ENCODE assay signal across 8 cellular contexts in the genomic region with DNA sequence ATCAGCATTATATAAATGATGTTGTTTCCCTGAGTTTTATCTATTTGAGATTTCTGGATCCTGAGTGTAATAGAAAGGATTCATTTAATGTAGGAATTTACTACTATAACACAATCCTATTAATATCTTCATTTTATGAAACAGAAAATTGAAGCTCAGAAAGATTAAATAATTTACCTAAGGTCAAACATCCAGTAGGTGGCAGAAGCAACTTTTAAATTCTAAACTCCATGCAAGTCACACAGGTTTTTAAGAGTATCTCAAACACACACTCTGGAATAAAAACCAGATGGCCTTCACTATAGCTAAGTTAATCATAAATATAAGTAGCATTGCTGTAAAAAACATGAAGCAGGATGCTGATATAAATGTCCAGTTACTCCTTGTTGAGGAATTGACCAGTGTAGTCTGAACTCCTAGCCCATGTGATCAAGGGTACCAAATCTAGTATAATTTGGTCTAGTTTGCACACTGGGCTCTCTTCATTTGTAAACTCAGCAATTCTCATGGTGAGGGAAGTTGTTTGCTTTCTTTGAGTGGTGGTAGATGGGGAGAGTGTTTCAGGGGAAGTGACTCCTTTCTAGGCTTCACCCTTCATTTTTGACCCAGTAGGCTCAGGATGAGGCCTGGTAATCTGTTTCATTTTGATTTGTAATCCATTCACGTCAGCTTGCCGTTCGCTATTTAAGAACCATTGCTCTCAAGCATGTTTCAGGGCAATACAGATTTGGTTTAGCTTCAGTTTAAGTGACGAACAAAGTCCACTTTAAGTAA. TPM values are rescaled to one million over a fixed set of nuclear protein-coding genes. Genes with fewer than 3 reads are reported as not detected.
DNase-seq lines count a peak whose midpoint lies in the region; TF ChIP-seq lines count a peak whose summit lies in the region.

No MANE protein-coding gene starts in this region.

- H3K9me3 ChIP-seq in adipocyte (ENCODE audit: control insufficient read depth, low read length) (no peaks in the 10 kb centered on the region), tibial nerve (no peaks in the 10 kb centered on the region)

- WGBS in tibial nerve, 2 donors = 76 to 79% methylated on average over 4 of the region's 4 CpGs

- H3K9me3 Mint-ChIP-seq in CD14-positive monocyte = no peaks in the 10 kb centered on the region
- H3K9me3 Mint-ChIP-seq in activated naive CD8-positive, alpha-beta T cell treated with anti-CD3 and anti-CD28 coated beads for 36 hours = no peaks in the 10 kb centered on the region

- no peaks in the 10 kb centered on the region for H3K36me3 Mint-ChIP-seq in CD14-positive monocyte
- no peaks in the 10 kb centered on the region for H3K36me3 Mint-ChIP-seq in activated naive CD8-positive, alpha-beta T cell treated with anti-CD3 and anti-CD28 coated beads for 36 hours

- peak overlapping the region; percentile 65 for H3K9ac ChIP-seq in adipocyte (ENCODE audit: low read length)

- H3K4me1 ChIP-seq in adipocyte (ENCODE audit: control insufficient read depth, insufficient read depth, low read length) (peaks cover 17% of the 10 kb centered on the region), tibial nerve (peaks cover 0 to 16% (median 5%) of the 10 kb centered on the region in 4 donors)

- no peak for TF ChIP-seq POLR2A in tibial nerve (IDR thresholded peaks at IDR 0.05)

- no peak overlapping the region for H3K27ac Mint-ChIP-seq in CD14-positive monocyte
- no peak overlapping the region for H3K27ac Mint-ChIP-seq in activated naive CD8-positive, alpha-beta T cell treated with anti-CD3 and anti-CD28 coated beads for 36 hours

- no peaks in the 10 kb centered on the region for H3K36me3 ChIP-seq in adipocyte (ENCODE audit: control insufficient read depth, insufficient read depth, low read length, severe bottlenecking)
- no peaks in the 10 kb centered on the region for H3K36me3 ChIP-seq in tibial nerve

- peak overlapping the region in 2 of 4 donors; percentile 22 to 23 for H3K27ac ChIP-seq in tibial nerve

- no peaks in the 10 kb centered on the region for H3K4me1 Mint-ChIP-seq in CD14-positive monocyte
- H3K4me1 Mint-ChIP-seq in activated naive CD8-positive, alpha-beta T cell treated with anti-CD3 and anti-CD28 coated beads for 36 hours = no peaks in the 10 kb centered on the region

- intact Hi-C loops in CD14-positive monocyte (cut with micrococcal nuclease) = no loop called here

- no peak overlapping the region for H3K4me3 Mint-ChIP-seq in CD14-positive monocyte
- no peak overlapping the region for H3K4me3 Mint-ChIP-seq in activated naive CD8-positive, alpha-beta T cell treated with anti-CD3 and anti-CD28 coated beads for 36 hours

- H3K4me3 ChIP-seq in adipocyte (ENCODE audit: low read length) (peak overlapping the region; percentile 9), tibial nerve (no peak overlapping the region)

- no peaks in the 10 kb centered on the region for H3K27me3 Mint-ChIP-seq in CD14-positive monocyte (ENCODE audit: low read depth in 3 of 3)
- no peaks in the 10 kb centered on the region for H3K27me3 Mint-ChIP-seq in activated naive CD8-positive, alpha-beta T cell treated with anti-CD3 and anti-CD28 coated beads for 36 hours

- H3K27me3 ChIP-seq in adipocyte (replicated peaks; ENCODE audit: control insufficient read depth, insufficient read depth, low read length) (no peaks in the 10 kb centered on the region), tibial nerve (no peaks in the 10 kb centered on the region)

- peak; percentile 25 for DNase-seq in SIG-M5 treated with dmso at 0.1 percent for 504 hours (lab: John Stamatoyannopoulos, UW; ENCODE audit: unreplicated experiment)
- no peak for DNase-seq in SIG-M5 (lab: John Stamatoyannopoulos, UW)
- peak; percentile 84 for DNase-seq in adipocyte (ENCODE audit: low read depth)
- peak; percentile 19 for DNase-seq in hepatic stellate cell (ENCODE audit: low spot score)
- no peak for DNase-seq in tibial nerve (ENCODE audit: low spot score in 2 of 2)
- no peak for DNase-seq in CD14-positive monocyte (ENCODE audit: low spot score)
- DNase-seq in T-helper 9 cell = no peak
- no peak for DNase-seq in activated naive CD8-positive, alpha-beta T cell treated with anti-CD3 and anti-CD28 coated beads for 36 hours

- TF ChIP-seq CTCF in tibial nerve (IDR thresholded peaks at IDR 0.05) (peak in 4 of 5 experiments; percentile 24 to 48 (median 30)), CD14-positive monocyte (IDR thresholded peaks at IDR 0.05) (no peak)

- TF ChIP-seq EP300 in tibial nerve (IDR thresholded peaks at IDR 0.05) = no peak

RNA-seq across cellular contexts. Expression of gene FMO3, which starts 9.3 kb away (rescaled TPM):
- 1 to 10 TPM; 1.8 to 4.8 (median 3.1) TPM for total RNA-seq in tibial nerve
- polyA plus RNA-seq in CD14-positive monocyte = not detected
- total RNA-seq in activated naive CD8-positive, alpha-beta T cell treated with anti-CD3 and anti-CD28 coated beads for 36 hours = not detected

Comparison
In these comparisons a context has a peak if more than half of its experiments do, and no peak if none do; other contexts are left out.
1. DNase-seq: peak in SIG-M5 treated with dmso at 0.1 percent for 504 hours (single experiment), adipocyte (single experiment) and hepatic stellate cell (single experiment); none in SIG-M5 (single experiment), tibial nerve (0 of 2), CD14-positive monocyte (single experiment), T-helper 9 cell (single experiment) and activated naive CD8-positive, alpha-beta T cell treated with anti-CD3 and anti-CD28 coated beads for 36 hours (single experiment).